In the genomic region with DNA sequence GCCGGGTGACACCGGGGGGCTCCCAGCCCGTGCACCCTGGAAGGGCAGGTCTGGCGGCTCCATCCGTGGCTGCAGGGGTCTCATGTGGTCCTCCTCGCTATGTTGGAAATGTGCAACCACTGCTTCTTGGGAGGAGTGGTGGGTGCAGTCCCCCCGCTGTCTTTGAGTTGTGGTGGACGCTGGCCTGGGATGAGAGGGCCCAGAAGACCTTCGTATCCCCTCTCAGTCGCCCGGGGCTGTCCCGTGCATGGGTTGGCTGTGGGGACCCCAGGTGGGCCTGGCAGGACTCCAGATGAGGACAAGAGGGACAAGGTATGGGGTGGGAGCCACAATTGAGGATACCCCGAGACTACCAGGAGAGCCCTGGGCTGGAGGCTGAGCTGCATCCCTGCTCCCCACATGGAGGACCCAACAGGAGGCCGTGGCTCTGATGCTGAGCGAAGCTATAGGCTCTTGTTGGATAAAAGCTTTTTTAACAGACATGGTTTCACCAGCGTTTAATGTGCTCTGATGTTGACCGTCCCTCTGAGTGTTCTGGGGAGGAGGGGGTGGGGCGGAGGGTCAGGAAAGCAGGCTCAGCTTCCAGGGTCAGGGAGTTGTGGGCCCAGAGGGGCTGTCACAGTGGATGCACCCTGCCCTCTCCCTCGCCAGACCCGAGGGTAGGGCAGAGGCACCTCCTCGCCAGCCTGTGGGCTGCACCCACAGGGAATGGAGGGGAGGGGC, we compare ENCODE assay signal across 17 cellular contexts. TPM values are rescaled to one million over a fixed set of nuclear protein-coding genes. Genes with fewer than 3 reads are reported as not detected.
DNase-seq lines count a peak whose midpoint lies in the region; ATAC-seq, FAIRE-seq and TF ChIP-seq lines count a peak whose summit lies in the region.
"Had no signal": no experiment of that assay in that cellular context is flagged by ENCODE, and none has a peak within 500 bp of the region (broad histone marks: within the 10 kb centered on the region; RNA-seq: fewer than 3 reads in every experiment).

No MANE protein-coding gene starts in this region.

- no peak overlapping the region for H4K5ac ChIP-seq in H1 (ENCODE audit: insufficient read length, low read depth, low read length)

- ATAC-seq in HCT116 (no peak), HG03025 (IDR thresholded peaks at IDR 0.05; ENCODE audit: low FRiP score, unreplicated experiment) (no peak)
- ATAC-seq: psoas muscle had no signal

- H3K4me3 ChIP-seq in HCT116 (replicated peaks in 1 of 2; ENCODE audit: low read depth in 1 of 2, low read length in 2 of 2) = no peak overlapping the region
- H3K4me3 ChIP-seq in H1 (ENCODE audit: extremely low read depth in 1 of 4, insufficient read depth in 2 of 4, low read depth in 3 of 4, low read length in 4 of 4) = no peak overlapping the region
- H3K4me3 ChIP-seq: HAP-1, psoas muscle, thoracic aorta had no signal

- H3K79me2 ChIP-seq in HCT116 (ENCODE audit: insufficient read depth, low read length) (peaks cover 21% of the 10 kb centered on the region), H1 (ENCODE audit: control insufficient read depth in 1 of 2, insufficient read depth in 2 of 2, low read length in 2 of 2) (no peaks in the 10 kb centered on the region)

- peak overlapping the region; percentile 59; the same call in 1 of the 2 replicates for H4K8ac ChIP-seq in H1 (ENCODE audit: extremely low read depth, insufficient read depth, low read length)

- H4K20me1 ChIP-seq in HCT116 (ENCODE audit: insufficient read depth) (peaks cover 3% of the 10 kb centered on the region; the same call in 1 of the 2 replicates), H1 (replicated peaks in 1 of 2; ENCODE audit: control insufficient read depth in 1 of 2, insufficient read depth in 2 of 2, low read length in 2 of 2) (peaks cover 0 to 26% of the 10 kb centered on the region in 2 experiments)

- H3K9ac ChIP-seq in HCT116 (ENCODE audit: low read length) (no peak overlapping the region), H1 (replicated peaks in 1 of 4; ENCODE audit: extremely low read depth in 1 of 4, low read depth in 3 of 4, low read length in 3 of 4) (no peak overlapping the region)

- TF ChIP-seq RAD21 in HCT116 (IDR thresholded peaks at IDR 0.05; ENCODE audit: low read depth) = no peak
- TF ChIP-seq RAD21 in H1 (IDR thresholded peaks at IDR 0.05 in 1 of 2, conservative IDR thresholded peaks at IDR 0.05 in 1 of 2; ENCODE audit: low read depth in 2 of 2, low read length in 2 of 2) = no peak

- H3K9me2 ChIP-seq in HCT116 (ENCODE audit: insufficient read depth) = no peaks in the 10 kb centered on the region

- H3K23ac ChIP-seq in H1 (ENCODE audit: insufficient read length) = no peak overlapping the region

- RAD21 ChIA-PET in HCT116 (lab: Charles Lee; ENCODE audit: low non-redundant PET in 1 of 2, low total read pairs in 2 of 2, uncharacterized antibody in 2 of 2, unreplicated experiment in 2 of 2) = no interaction called here

- intact Hi-C loops in HCT116 (cut with micrococcal nuclease) = no loop called here

- H3K27ac ChIP-seq in 22Rv1 (peak overlapping the region; percentile 98), HCT116 (ENCODE audit: low read depth, low read length) (peak overlapping the region; percentile 28; the same call in 1 of the 2 replicates), H1 (ENCODE audit: low read depth, low read length) (no peak overlapping the region)
- H3K27ac ChIP-seq: psoas muscle, thoracic aorta had no signal

- H2BK120ac ChIP-seq in H1 (replicated peaks; ENCODE audit: low read depth, low read length) = no peak overlapping the region

- no peak overlapping the region; the same call in 1 of the 2 replicates for H2BK5ac ChIP-seq in H1 (ENCODE audit: low read depth, low read length)

- H2AFZ ChIP-seq in HCT116 (ENCODE audit: low read depth, low read length, poor library complexity, severe bottlenecking) (no peak overlapping the region), H1 (ENCODE audit: low read length) (no peak overlapping the region)

- H3K4me1 ChIP-seq in HCT116 (ENCODE audit: control insufficient read depth in 1 of 2, insufficient read depth in 2 of 2, low read length in 2 of 2) (peaks cover 10 to 20% of the 10 kb centered on the region in 2 experiments), H1 (replicated peaks in 1 of 4; ENCODE audit: control insufficient read depth in 3 of 4, insufficient read depth in 4 of 4, low read length in 3 of 4) (peaks cover 0 to 11% (median 5%) of the 10 kb centered on the region in 4 experiments; a peak in 5 of 7 replicates)

- no peak overlapping the region for H3K4me2 ChIP-seq in HCT116 (ENCODE audit: low read length)
- no peak overlapping the region for H3K4me2 ChIP-seq in H1 (ENCODE audit: insufficient read depth in 1 of 2, low read depth in 2 of 2, low read length in 2 of 2)

- no peak overlapping the region for H3K4ac ChIP-seq in H1 (replicated peaks; ENCODE audit: insufficient read length, low read depth, low read length)

- CTCF ChIA-PET in HCT116 (lab: Charles Lee) = interaction anchor here (0.9 kb wide), 1 partner anchor 130 kb away, joined by 4 read pairs; no protein-coding TSS in a partner anchor
- CTCF ChIA-PET in H1 (lab: Charles Lee; ENCODE audit: partially characterized antibody) = interaction anchor here (0.7 to 2.0 kb wide), 5 partner anchors 9 to 214 kb away, joined by 3 to 6 read pairs (median 4); partner anchors contain the start of gene CDK10

- POLR2A ChIA-PET in HCT116 (lab: Charles Lee) (interaction anchor here (1.4 kb wide), 1 partner anchor 10 kb away, joined by 4 read pairs; the partner anchor contains the start of gene CDK10), H1 (lab: Charles Lee; ENCODE audit: partially characterized antibody) (interaction anchor here (0.6 to 6.6 kb wide), 10 partner anchors 10 to 221 kb away, joined by 3 to 36 read pairs (median 4); partner anchors contain the start of genes CDK10 and CPNE7)

- TF ChIP-seq CTCF in 22Rv1 (IDR thresholded peaks at IDR 0.05) (no peak), HCT116 (IDR thresholded peaks at IDR 0.05 in 2 of 3, conservative IDR thresholded peaks at IDR 0.05 in 1 of 3; ENCODE audit: borderline replicate concordance in 1 of 3, insufficient read depth in 1 of 3, low read depth in 2 of 3, low read length in 2 of 3) (no peak), H1 (IDR thresholded peaks at IDR 0.05; ENCODE audit: control extremely low read depth in 1 of 3, insufficient read depth in 1 of 3, low read depth in 1 of 3, low read length in 3 of 3) (no peak)

- TF ChIP-seq EP300 in H1 (IDR thresholded peaks at IDR 0.05; ENCODE audit: borderline replicate concordance in 1 of 2, low read depth in 2 of 2, low read length in 2 of 2) = no peak

- H3K36me3 ChIP-seq in HCT116 (ENCODE audit: control insufficient read depth in 1 of 2, insufficient read depth in 2 of 2, low read length in 2 of 2) (peaks cover 27 to 50% of the 10 kb centered on the region in 2 experiments; a peak in 3 of 4 replicates), H1 (ENCODE audit: control insufficient read depth in 2 of 4, insufficient read depth in 4 of 4, low read length in 3 of 4) (peaks cover 3 to 40% (median 15%) of the 10 kb centered on the region in 4 experiments; a peak in 7 of 8 replicates)

- H2BK12ac ChIP-seq in H1 (ENCODE audit: low read depth, low read length) = no peak overlapping the region

- no peaks in the 10 kb centered on the region for H3K79me1 ChIP-seq in H1 (ENCODE audit: low read depth, low read length)

- BruUV-seq in HCT116 (replicated peaks; lab: Mats Ljungman, UMichigan) = TSS peak; percentile 39

- TF ChIP-seq POLR2A in HCT116 (IDR thresholded peaks at IDR 0.05; ENCODE audit: borderline replicate concordance, extremely low read depth, insufficient read depth, insufficient read length) (peak; percentile 28), H1 (IDR thresholded peaks at IDR 0.05; ENCODE audit: control extremely low read depth in 1 of 2, low read depth in 2 of 2, low read length in 2 of 2) (peak in 1 of 2 experiments; percentile 37; a peak in 1 of 3 replicates)

- WGBS in H1 (ENCODE audit: extremely low coverage in 1 of 2, insufficient coverage in 1 of 2, insufficient read length in 1 of 2, insufficient replicate concordance in 2 of 2, low coverage in 1 of 2, low lambda C conversion rate in 2 of 2, missing lambda C conversion rate in 1 of 2), 2 experiments = 91% methylated on average over 18 of the region's 21 CpGs; no CpG with 5 or more reads in 1 of the 2 experiments

- peaks cover 10% of the 10 kb centered on the region; the same call in 1 of the 2 replicates for H3K23me2 ChIP-seq in H1 (ENCODE audit: low read depth, low read length)

- H3K14ac ChIP-seq in H1 (ENCODE audit: insufficient read length) = no peak overlapping the region

- H3K27me3 ChIP-seq in HCT116 (ENCODE audit: insufficient read depth, low read length) (no peaks in the 10 kb centered on the region), H1 (replicated peaks in 1 of 4; ENCODE audit: control insufficient read depth in 3 of 4, extremely low read depth in 1 of 4, insufficient read depth in 3 of 4, low read length in 3 of 4) (no peaks in the 10 kb centered on the region)

- no peak overlapping the region for H2BK15ac ChIP-seq in H1 (ENCODE audit: low read length)

- no peak overlapping the region for H3K56ac ChIP-seq in H1 (replicated peaks; ENCODE audit: insufficient read length, low read depth, low read length)

- no peak overlapping the region for H3K18ac ChIP-seq in H1 (ENCODE audit: extremely low read depth, low read length)

- no peak overlapping the region for H4K91ac ChIP-seq in H1 (replicated peaks; ENCODE audit: insufficient read length, low read length)

- DNase-seq in HCT116 (ENCODE audit: low read depth, low spot score) (no peak), H1 (ENCODE audit: low read depth in 1 of 2, low spot score in 2 of 2) (no peak), HuH-7 (ENCODE audit: low spot score) (no peak), iPS-NIHi7 (ENCODE audit: extremely low spot score) (no peak)
- DNase-seq: activated CD4-positive, alpha-beta T cell treated with anti-CD3 and anti-CD28 coated beads for 4 hours; activated T-cell treated with anti-CD3 and anti-CD28 coated beads, Interleukin-2, amount 50 U/mL, for 24 hours; DMS153; erythroblast; glutamatergic neuron; kidney glomerular epithelial cell; NCI-H187 treated with DMSO at 0.1 percent for 48 hours; NCI-H526 treated with DMSO at 0.1 percent for 48 hours had no signal

- no peak overlapping the region for H2AK5ac ChIP-seq in H1 (ENCODE audit: low read depth, low read length)

- no peaks in the 10 kb centered on the region for H3K9me3 ChIP-seq in HCT116 (ENCODE audit: control insufficient read depth in 1 of 2, insufficient read depth in 1 of 2, low read depth in 1 of 2, low read length in 2 of 2)
- H3K9me3 ChIP-seq in H1 (ENCODE audit: insufficient read depth in 2 of 2, low read depth in 1 of 2, low read length in 1 of 2) = no peaks in the 10 kb centered on the region
- H3K9me3 ChIP-seq: HAP-1, psoas muscle, thoracic aorta had no signal

- H2BK20ac ChIP-seq in H1 (ENCODE audit: low read length) = no peak overlapping the region

- no peak for FAIRE-seq in H1 (lab: Jason Lieb, UNC)

RNA-seq across cellular contexts. Expression of gene SPATA2L, which starts 5.5 kb away (rescaled TPM):
- total RNA-seq in HCT116 (2021; ENCODE audit: unreplicated experiment) = 50.5 TPM
- 31.9 and 37.5 TPM in 2 replicates for polyA plus RNA-seq in HCT116 (2012)
- 12.5 and 12.7 TPM in 2 replicates for total RNA-seq in H1 (2021; fragmentation: NEBNext Ultra II Directional; extraction: Animal tissue kit (Norgen Biotek cat#: 25700))
- polyA plus RNA-seq in H1 (2011; rRNA removed) = 9.3 and 17.7 TPM in 2 replicates
- polyA plus RNA-seq in H1 (2011; cell fraction: cytosol; rRNA removed) = 13.4 TPM
- polyA plus RNA-seq in H1 (2011; cell fraction: nucleus; rRNA removed) = 16.3 TPM
- 5.2 to 10.1 TPM (median 9.8 TPM) in 4 replicates for polyA plus RNA-seq in H1 (2012, experiment 1 of 2)
- 10.5 TPM for polyA plus RNA-seq in H1 (2012, experiment 2 of 2)
- 5.4 TPM for polyA plus RNA-seq in H1 (2013, experiment 1 of 2)
- polyA plus RNA-seq in H1 (2013, experiment 2 of 2) = 4.9 TPM
- polyA minus RNA-seq in H1 (2011; rRNA and poly(A)+ RNA removed) = 3.4 and 3.5 TPM in 2 replicates
- polyA minus RNA-seq in H1 (2011; cell fraction: cytosol; rRNA and poly(A)+ RNA removed) = 9.9 TPM
- 16.0 TPM for polyA minus RNA-seq in H1 (2011; cell fraction: nucleus; rRNA and poly(A)+ RNA removed)

RNA-seq across cellular contexts. Expression of gene CDK10, which starts 9.5 kb away (rescaled TPM):
- total RNA-seq in HCT116 (2021; ENCODE audit: unreplicated experiment) = 165 TPM
- 180 and 191 TPM in 2 replicates for polyA plus RNA-seq in HCT116 (2012)
- 76.8 and 83.9 TPM in 2 replicates for total RNA-seq in H1 (2021; fragmentation: NEBNext Ultra II Directional; extraction: Animal tissue kit (Norgen Biotek cat#: 25700))
- 49.5 and 87.5 TPM in 2 replicates for polyA plus RNA-seq in H1 (2011; rRNA removed)
- 91.7 TPM for polyA plus RNA-seq in H1 (2011; cell fraction: cytosol; rRNA removed)
- 406 TPM for polyA plus RNA-seq in H1 (2011; cell fraction: nucleus; rRNA removed)
- 82.0 to 144 TPM (median 116 TPM) in 4 replicates for polyA plus RNA-seq in H1 (2012, experiment 1 of 2)
- polyA plus RNA-seq in H1 (2012, experiment 2 of 2) = 45.2 TPM
- polyA plus RNA-seq in H1 (2013, experiment 1 of 2) = 49.2 TPM
- polyA plus RNA-seq in H1 (2013, experiment 2 of 2) = 43.1 TPM
- 36.6 and 43.1 TPM in 2 replicates for polyA minus RNA-seq in H1 (2011; rRNA and poly(A)+ RNA removed)
- 64.7 TPM for polyA minus RNA-seq in H1 (2011; cell fraction: cytosol; rRNA and poly(A)+ RNA removed)
- polyA minus RNA-seq in H1 (2011; cell fraction: nucleus; rRNA and poly(A)+ RNA removed) = 58.6 TPM

RNA-seq across cellular contexts. Expression of gene VPS9D1, which starts 24.7 kb away (rescaled TPM):
- total RNA-seq in HCT116 (2021; ENCODE audit: unreplicated experiment) = 4.2 TPM
- polyA plus RNA-seq in HCT116 (2012) = 5.9 and 6.2 TPM in 2 replicates
- total RNA-seq in H1 (2021; fragmentation: NEBNext Ultra II Directional; extraction: Animal tissue kit (Norgen Biotek cat#: 25700)) = 5.4 and 5.8 TPM in 2 replicates
- 2.9 and 6.0 TPM in 2 replicates for polyA plus RNA-seq in H1 (2011; rRNA removed)
- polyA plus RNA-seq in H1 (2011; cell fraction: cytosol; rRNA removed) = 4.7 TPM
- 26.8 TPM for polyA plus RNA-seq in H1 (2011; cell fraction: nucleus; rRNA removed)
- polyA plus RNA-seq in H1 (2012, experiment 1 of 2) = 3.1 to 5.6 TPM (median 5.0 TPM) in 4 replicates
- polyA plus RNA-seq in H1 (2012, experiment 2 of 2) = 3.6 TPM
- polyA plus RNA-seq in H1 (2013, experiment 1 of 2) = 2.7 TPM
- 2.2 TPM for polyA plus RNA-seq in H1 (2013, experiment 2 of 2)
- 1.1 and 1.4 TPM in 2 replicates for polyA minus RNA-seq in H1 (2011; rRNA and poly(A)+ RNA removed)
- polyA minus RNA-seq in H1 (2011; cell fraction: cytosol; rRNA and poly(A)+ RNA removed) = 1.8 TPM
- polyA minus RNA-seq in H1 (2011; cell fraction: nucleus; rRNA and poly(A)+ RNA removed) = 4.0 TPM

RNA-seq across cellular contexts. Expression of gene ZNF276, which starts 25.3 kb away (rescaled TPM):
- 49.9 TPM for total RNA-seq in HCT116 (2021; ENCODE audit: unreplicated experiment)
- 27.6 and 35.9 TPM in 2 replicates for polyA plus RNA-seq in HCT116 (2012)
- total RNA-seq in H1 (2021; fragmentation: NEBNext Ultra II Directional; extraction: Animal tissue kit (Norgen Biotek cat#: 25700)) = 9.3 and 9.6 TPM in 2 replicates
- 6.4 and 10.0 TPM in 2 replicates for polyA plus RNA-seq in H1 (2011; rRNA removed)
- 8.0 TPM for polyA plus RNA-seq in H1 (2011; cell fraction: cytosol; rRNA removed)
- polyA plus RNA-seq in H1 (2011; cell fraction: nucleus; rRNA removed) = 32.3 TPM
- 7.8 to 13.8 TPM (median 13.0 TPM) in 4 replicates for polyA plus RNA-seq in H1 (2012, experiment 1 of 2)
- polyA plus RNA-seq in H1 (2012, experiment 2 of 2) = 3.1 TPM
- polyA plus RNA-seq in H1 (2013, experiment 1 of 2) = 3.9 TPM
- polyA plus RNA-seq in H1 (2013, experiment 2 of 2) = 3.3 TPM
- polyA minus RNA-seq in H1 (2011; rRNA and poly(A)+ RNA removed) = 4.4 and 6.2 TPM in 2 replicates
- 11.2 TPM for polyA minus RNA-seq in H1 (2011; cell fraction: cytosol; rRNA and poly(A)+ RNA removed)
- polyA minus RNA-seq in H1 (2011; cell fraction: nucleus; rRNA and poly(A)+ RNA removed) = 11.4 TPM

RNA-seq across cellular contexts. Expression of gene SPATA33, which starts 38.4 kb away (rescaled TPM):
- total RNA-seq in HCT116 (2021; ENCODE audit: unreplicated experiment) = 24.9 TPM
- 6.8 and 12.2 TPM in 2 replicates for polyA plus RNA-seq in HCT116 (2012)
- 13.5 and 16.9 TPM in 2 replicates for total RNA-seq in H1 (2021; fragmentation: NEBNext Ultra II Directional; extraction: Animal tissue kit (Norgen Biotek cat#: 25700))
- polyA plus RNA-seq in H1 (2011; rRNA removed) = 5.4 and 8.4 TPM in 2 replicates
- 6.2 TPM for polyA plus RNA-seq in H1 (2011; cell fraction: cytosol; rRNA removed)
- 7.4 TPM for polyA plus RNA-seq in H1 (2011; cell fraction: nucleus; rRNA removed)
- 6.9 to 11.5 TPM (median 10.4 TPM) in 4 replicates for polyA plus RNA-seq in H1 (2012, experiment 1 of 2)
- polyA plus RNA-seq in H1 (2012, experiment 2 of 2) = 7.0 TPM
- polyA plus RNA-seq in H1 (2013, experiment 1 of 2) = 14.6 TPM
- polyA plus RNA-seq in H1 (2013, experiment 2 of 2) = 15.6 TPM
- polyA minus RNA-seq in H1 (2011; rRNA and poly(A)+ RNA removed) = 6.0 TPM in 2 replicates
- 11.2 TPM for polyA minus RNA-seq in H1 (2011; cell fraction: cytosol; rRNA and poly(A)+ RNA removed)
- 8.0 TPM for polyA minus RNA-seq in H1 (2011; cell fraction: nucleus; rRNA and poly(A)+ RNA removed)
